In the genomic region with DNA sequence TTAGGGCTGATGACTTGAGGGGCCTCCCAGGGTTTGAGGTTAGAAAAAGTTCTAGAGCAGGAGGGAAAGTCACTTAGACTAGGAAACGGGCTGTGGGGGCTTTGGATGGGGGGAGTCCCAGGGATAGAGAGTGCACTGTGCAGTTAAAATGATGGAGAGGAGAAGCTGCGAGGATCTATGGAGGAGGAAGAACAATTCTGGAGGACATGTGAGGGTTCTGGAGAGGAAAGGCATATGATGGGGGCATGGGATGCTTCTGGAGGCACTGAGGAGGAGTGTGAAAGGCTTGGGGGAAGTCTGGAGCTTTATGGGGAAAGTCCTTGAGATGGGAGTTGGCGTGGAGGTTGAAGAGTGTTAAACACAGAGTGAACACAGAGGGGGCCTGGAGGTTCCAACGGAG, we compare ENCODE assay signal across 15 cellular contexts. TPM values are rescaled to one million over a fixed set of nuclear protein-coding genes. Genes with fewer than 3 reads are reported as not detected.
DNase-seq lines count a peak whose midpoint lies in the region; ATAC-seq and TF ChIP-seq lines count a peak whose summit lies in the region.
"Had no signal": no experiment of that assay in that cellular context is flagged by ENCODE, and none has a peak within 500 bp of the region (broad histone marks: within the 10 kb centered on the region; RNA-seq: fewer than 3 reads in every experiment).

No MANE protein-coding gene starts in this region.

- H3K27me3 ChIP-seq in HUES6 (ENCODE audit: control insufficient read depth, insufficient read depth, low read length) (peaks cover 26% of the 10 kb centered on the region), neuronal stem cell (ENCODE audit: control insufficient read depth in 3 of 3, insufficient read depth in 3 of 3, low read depth in 1 of 3, low read length in 3 of 3) (peaks cover 5 to 26% (median 24%) of the 10 kb centered on the region in 3 experiments)
- H3K27me3 ChIP-seq: thyroid gland had no signal

- no peak for DNase-seq in T-helper 1 cell
- no peak for DNase-seq in central memory CD8-positive, alpha-beta T cell (ENCODE audit: low spot score in 2 of 2)
- no peak for DNase-seq in nephron progenitor cell
- DNase-seq in coronary artery (ENCODE audit: low spot score): no peak
- no peak for DNase-seq in neuronal stem cell (ENCODE audit: low spot score)
- DNase-seq in LoVo (ENCODE audit: low spot score): no peak
- DNase-seq: KBM-7, left cardiac atrium, NCI-H1694 treated with DMSO at 0.1 percent for 48 hours, NCI-H526 treated with DMSO at 0.1 percent for 48 hours, thyroid gland had no signal

- H3K4me2 ChIP-seq in neuronal stem cell (ENCODE audit: insufficient read depth, low read length, poor library complexity, severe bottlenecking): no peak overlapping the region

- H3K27ac ChIP-seq in HUES6 (ENCODE audit: low read depth, low read length) (no peak overlapping the region), coronary artery (no peak overlapping the region), neuronal stem cell (replicated peaks; ENCODE audit: low read length) (no peak overlapping the region)
- H3K27ac ChIP-seq: RWPE1, skin epidermis, thyroid gland had no signal

- H3K14ac ChIP-seq in neuronal stem cell (ENCODE audit: low read length): no peak overlapping the region

- no peak overlapping the region for H3K9ac ChIP-seq in HUES6 (ENCODE audit: low read length)
- H3K9ac ChIP-seq in neuronal stem cell (ENCODE audit: low read depth, low read length, poor library complexity): no peak overlapping the region

- WGBS in neuronal stem cell (ENCODE audit: extremely low coverage in 2 of 2, insufficient read length in 2 of 2, insufficient replicate concordance in 1 of 2), 2 donors: no CpG with 5 or more reads among the region's 4 CpGs

- H2BK120ac ChIP-seq in neuronal stem cell (ENCODE audit: low read depth, low read length): no peak overlapping the region

- H3K4me3 ChIP-seq in HUES6 (ENCODE audit: low read depth, low read length): peak overlapping the region; percentile 30
- no peak overlapping the region for H3K4me3 ChIP-seq in coronary artery
- H3K4me3 ChIP-seq in neuronal stem cell (ENCODE audit: low read length in 2 of 2): no peak overlapping the region

- no peak overlapping the region for H2AK5ac ChIP-seq in neuronal stem cell (ENCODE audit: low read depth, low read length)

- H3K36me3 ChIP-seq in HUES6 (ENCODE audit: control insufficient read depth, insufficient read depth, low read length) (peaks cover 11% of the 10 kb centered on the region), neuronal stem cell (replicated peaks in 1 of 2; ENCODE audit: control insufficient read depth in 2 of 2, insufficient read depth in 2 of 2, low read length in 2 of 2) (peaks cover 0 to 3% of the 10 kb centered on the region in 2 donors)

- no peak for TF ChIP-seq CTCF in nephron progenitor cell (IDR thresholded peaks at IDR 0.05)
- TF ChIP-seq CTCF in coronary artery (IDR thresholded peaks at IDR 0.05): no peak

- H3K4me1 ChIP-seq in HUES6 (ENCODE audit: control insufficient read depth, insufficient read depth, low read length) (peaks cover 19% of the 10 kb centered on the region), neuronal stem cell (ENCODE audit: control insufficient read depth in 2 of 2, insufficient read depth in 1 of 2, low read depth in 1 of 2, low read length in 2 of 2) (peaks cover 8 to 12% of the 10 kb centered on the region in 2 donors)

- H3K27me3 Mint-ChIP-seq in T-helper 1 cell treated with Interleukin-12 subunit alpha and Interleukin-12 subunit beta and Interleukin-4 antibody, amounts not matched to agents 30 μg/mL and 1 μg/mL, for 36 hours (ENCODE audit: low read depth): peaks cover 33% of the 10 kb centered on the region
- peaks cover 82% of the 10 kb centered on the region for H3K27me3 Mint-ChIP-seq in central memory CD8-positive, alpha-beta T cell
- H3K27me3 Mint-ChIP-seq in nephron progenitor cell (ENCODE audit: low read depth, poor library complexity): peaks cover 36% of the 10 kb centered on the region

- H3K4ac ChIP-seq in neuronal stem cell (ENCODE audit: low read length): no peak overlapping the region

- H3K27ac Mint-ChIP-seq in T-helper 1 cell treated with Interleukin-12 subunit alpha and Interleukin-12 subunit beta and Interleukin-4 antibody, amounts not matched to agents 30 μg/mL and 1 μg/mL, for 36 hours: peak overlapping the region; percentile 50
- peak overlapping the region; percentile 5 for H3K27ac Mint-ChIP-seq in central memory CD8-positive, alpha-beta T cell (ENCODE audit: low read depth)
- H3K27ac Mint-ChIP-seq in nephron progenitor cell: no peak overlapping the region

- no peaks in the 10 kb centered on the region for H3K9me3 ChIP-seq in HUES6 (ENCODE audit: control insufficient read depth, insufficient read depth, low read depth, low read length)
- no peaks in the 10 kb centered on the region for H3K9me3 ChIP-seq in neuronal stem cell (replicated peaks in 1 of 2; ENCODE audit: control insufficient read depth in 2 of 2, insufficient read depth in 1 of 2, low read depth in 1 of 2, low read length in 2 of 2)
- H3K9me3 ChIP-seq: thyroid gland had no signal

- peaks cover 48% of the 10 kb centered on the region for H3K4me1 Mint-ChIP-seq in T-helper 1 cell treated with Interleukin-12 subunit alpha and Interleukin-12 subunit beta and Interleukin-4 antibody, amounts not matched to agents 30 μg/mL and 1 μg/mL, for 36 hours (ENCODE audit: low read depth)
- peaks cover 44% of the 10 kb centered on the region for H3K4me1 Mint-ChIP-seq in central memory CD8-positive, alpha-beta T cell
- H3K4me1 Mint-ChIP-seq in nephron progenitor cell: peaks cover 54% of the 10 kb centered on the region

- H3K36me3 Mint-ChIP-seq in T-helper 1 cell treated with Interleukin-12 subunit alpha and Interleukin-12 subunit beta and Interleukin-4 antibody, amounts not matched to agents 30 μg/mL and 1 μg/mL, for 36 hours (ENCODE audit: low read depth): peaks cover 9% of the 10 kb centered on the region
- peaks cover 22% of the 10 kb centered on the region for H3K36me3 Mint-ChIP-seq in central memory CD8-positive, alpha-beta T cell (ENCODE audit: insufficient read depth)
- H3K36me3 Mint-ChIP-seq in nephron progenitor cell (ENCODE audit: low read depth): peaks cover 5% of the 10 kb centered on the region

- H3K4me3 Mint-ChIP-seq in T-helper 1 cell treated with Interleukin-12 subunit alpha and Interleukin-12 subunit beta and Interleukin-4 antibody, amounts not matched to agents 30 μg/mL and 1 μg/mL, for 36 hours: peak overlapping the region; percentile 84
- H3K4me3 Mint-ChIP-seq in central memory CD8-positive, alpha-beta T cell: peak overlapping the region; percentile 71
- H3K4me3 Mint-ChIP-seq in nephron progenitor cell: peak overlapping the region; percentile 77

- H2BK5ac ChIP-seq in neuronal stem cell (ENCODE audit: low read length): no peak overlapping the region

- H2BK12ac ChIP-seq in neuronal stem cell (ENCODE audit: low read length): no peak overlapping the region

- peaks cover 8% of the 10 kb centered on the region for H3K79me1 ChIP-seq in neuronal stem cell (ENCODE audit: low read depth, low read length)

- no peak overlapping the region for H2AFZ ChIP-seq in neuronal stem cell (ENCODE audit: low read length)

- H3K23ac ChIP-seq in neuronal stem cell (ENCODE audit: low read depth, low read length, poor library complexity): no peak overlapping the region

- H4K91ac ChIP-seq in neuronal stem cell (ENCODE audit: low read depth, low read length, poor library complexity): no peak overlapping the region

- H3K18ac ChIP-seq in neuronal stem cell (ENCODE audit: low read length): no peak overlapping the region

- H3K9me3 Mint-ChIP-seq in T-helper 1 cell treated with Interleukin-12 subunit alpha and Interleukin-12 subunit beta and Interleukin-4 antibody, amounts not matched to agents 30 μg/mL and 1 μg/mL, for 36 hours: no peaks in the 10 kb centered on the region
- peaks cover 7% of the 10 kb centered on the region for H3K9me3 Mint-ChIP-seq in central memory CD8-positive, alpha-beta T cell
- peaks cover 12% of the 10 kb centered on the region for H3K9me3 Mint-ChIP-seq in nephron progenitor cell

- no peak for ATAC-seq in central memory CD8-positive, alpha-beta T cell (replicated peaks; ENCODE audit: extremely low read depth, poor library complexity, severe bottlenecking)
- ATAC-seq: left cardiac atrium had no signal

- no peak overlapping the region for H2BK15ac ChIP-seq in neuronal stem cell (ENCODE audit: low read length)

- no peak overlapping the region for H4K8ac ChIP-seq in neuronal stem cell (ENCODE audit: low read depth, low read length)

RNA-seq across cellular contexts. Expression of a gene that starts 2.2 kb away (rescaled TPM):
- 6.8 TPM for polyA plus RNA-seq in neuronal stem cell (2013, experiment 1 of 2)
- 6.9 TPM for polyA plus RNA-seq in neuronal stem cell (2013, experiment 2 of 2)

RNA-seq across cellular contexts. Expression of a gene that starts 38.4 kb away (rescaled TPM):
- 0.84 TPM for polyA plus RNA-seq in neuronal stem cell (2013, experiment 1 of 2)
- polyA plus RNA-seq in neuronal stem cell (2013, experiment 2 of 2): 0.72 TPM

RNA-seq across cellular contexts. Expression of a gene that starts 49.2 kb away (rescaled TPM):
- polyA plus RNA-seq in neuronal stem cell (2013, experiment 1 of 2): 15.5 TPM
- 15.1 TPM for polyA plus RNA-seq in neuronal stem cell (2013, experiment 2 of 2)

RNA-seq across cellular contexts. Expression of a gene that starts 57.1 kb away (rescaled TPM):
- polyA plus RNA-seq in neuronal stem cell (2013, experiment 1 of 2): 60.2 TPM
- polyA plus RNA-seq in neuronal stem cell (2013, experiment 2 of 2): 61.7 TPM
